In genomic region chr12:130714591-130715149, GRCh38 we compare ENCODE assay signal across 10 cellular contexts. TPM values are rescaled to one million over a fixed set of nuclear protein-coding genes. Genes with fewer than 3 reads are reported as not detected.
A peak's percentile ranks its signal among the peaks of the same experiment; 100 is the strongest.
DNase-seq lines count a peak whose midpoint lies in the region; ATAC-seq and TF ChIP-seq lines count a peak whose summit lies in the region.
"Had no signal": no experiment of that assay in that cellular context is flagged by ENCODE, and none has a peak within 500 bp of the region (broad histone marks: within the 10 kb centered on the region; RNA-seq: fewer than 3 reads in every experiment).

No MANE protein-coding gene starts in this region.

- H3F3A ChIP-seq in smooth muscle cell (ENCODE audit: low read depth): no peaks in the 10 kb centered on the region

- DNase-seq in SK-N-MC (ENCODE audit: low read depth, low spot score) (no peak), left lung (no peak), smooth muscle cell (lab: John Stamatoyannopoulos, UW; ENCODE audit: unreplicated experiment) (no peak), GM03348 (ENCODE audit: low spot score) (no peak), T-helper 1 cell (no peak), GM10248 (ENCODE audit: extremely low spot score) (no peak), mesenteric fat pad (ENCODE audit: low spot score) (no peak)
- DNase-seq: MV-4-11; stimulated activated naive CD4-positive, alpha-beta T cell had no signal

- TF ChIP-seq CTCF in left lung (IDR thresholded peaks at IDR 0.05) (no peak), smooth muscle cell (IDR thresholded peaks at IDR 0.05; ENCODE audit: borderline replicate concordance, insufficient read depth, poor library complexity, severe bottlenecking) (no peak), GM10248 (IDR thresholded peaks at IDR 0.05; ENCODE audit: control extremely low read depth, extremely low read depth, low read depth, missing control alignments) (no peak)

- CTCF ChIA-PET in GM10248 (lab: Yijun Ruan, JAX): interaction anchor here (2.0 kb wide), 1 partner anchor 33 kb away, joined by 12 read pairs; no protein-coding TSS in a partner anchor

- H3K9me3 ChIP-seq in SK-N-MC (ENCODE audit: low read depth, low read length) (no peaks in the 10 kb centered on the region), left lung (no peaks in the 10 kb centered on the region), smooth muscle cell (replicated peaks; ENCODE audit: low read depth) (no peaks in the 10 kb centered on the region)

- H3K36me3 ChIP-seq in SK-N-MC (ENCODE audit: insufficient read depth, low read length) (no peaks in the 10 kb centered on the region), left lung (no peaks in the 10 kb centered on the region), smooth muscle cell (ENCODE audit: low read depth) (no peaks in the 10 kb centered on the region)

- peaks cover 16 to 84% of the 10 kb centered on the region in 2 donors for H3K27me3 ChIP-seq in left lung
- H3K27me3 ChIP-seq in smooth muscle cell (ENCODE audit: low read depth): peaks cover 65% of the 10 kb centered on the region

- peak overlapping the region; percentile 94 for H3K4me2 ChIP-seq in smooth muscle cell

- H3K4me3 ChIP-seq in SK-N-MC (peak overlapping the region; percentile 66), left lung (no peak overlapping the region), smooth muscle cell (peak overlapping the region; percentile 65)

- intact Hi-C loops in left lung (cut with DNase I): no loop called here

- no peak overlapping the region for H2AFZ ChIP-seq in smooth muscle cell (ENCODE audit: low read depth)

- H3K27ac ChIP-seq in SK-N-MC (no peak overlapping the region), left lung (no peak overlapping the region), smooth muscle cell (ENCODE audit: low read depth) (no peak overlapping the region)

- H4K20me1 ChIP-seq in smooth muscle cell (ENCODE audit: low read depth): no peaks in the 10 kb centered on the region

- 6% methylated on average over 17 of the region's 20 CpGs for WGBS in smooth muscle cell (ENCODE audit: low lambda C conversion rate)

- H3K4me1 ChIP-seq in left lung (peaks cover 0 to 8% of the 10 kb centered on the region in 2 donors), smooth muscle cell (ENCODE audit: low read depth) (peaks cover 22% of the 10 kb centered on the region)

- ATAC-seq in GM21723 (IDR thresholded peaks at IDR 0.05; ENCODE audit: unreplicated experiment): peak; percentile 21
- peak; percentile 59 for ATAC-seq in left lung

- H3K9ac ChIP-seq in SK-N-MC (ENCODE audit: insufficient read length) (no peak overlapping the region), smooth muscle cell (ENCODE audit: low read depth) (no peak overlapping the region)

- no peaks in the 10 kb centered on the region for H3K79me2 ChIP-seq in smooth muscle cell (ENCODE audit: low read depth)

- POLR2A ChIA-PET in GM10248 (lab: Yijun Ruan, JAX): no interaction called here

RNA-seq across cellular contexts. Expression of gene RIMBP2, which starts 1.4 kb away (rescaled TPM):
- total RNA-seq in left lung (under 1 TPM; 0.42 to 0.58 TPM), smooth muscle cell (0.13 and 2.3 TPM in 2 replicates), mesenteric fat pad (1.1 TPM)
- polyA plus RNA-seq in smooth muscle cell: 0.14 TPM in 1 of 2 replicates, not detected in the other

Comparison
In these comparisons a context has a peak if more than half of its experiments do, and no peak if none do; other contexts are left out.
1. H3K4me3 ChIP-seq: peak in SK-N-MC (single experiment) and smooth muscle cell (single experiment); none in left lung (0 of 2).